In the genomic region with DNA sequence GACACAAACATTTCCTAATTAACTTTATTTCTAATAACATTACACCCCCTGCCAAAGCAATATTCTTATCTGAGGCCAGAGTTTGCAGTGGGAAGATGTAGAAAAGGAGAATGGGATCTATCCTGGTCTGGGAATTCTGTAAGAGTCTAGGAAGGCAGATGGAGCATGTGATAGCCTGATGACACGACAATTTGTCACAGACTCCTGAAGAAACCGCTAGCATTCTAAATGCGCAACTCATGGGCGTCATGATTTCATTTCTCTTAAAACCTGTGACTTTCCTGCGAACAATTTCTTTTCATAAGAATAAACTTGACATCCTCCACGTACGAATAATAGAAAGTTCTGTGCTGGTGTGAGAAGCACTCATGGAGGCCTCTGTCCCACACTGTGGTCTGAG, we compare ENCODE assay signal across 18 cellular contexts.
DNase-seq lines count a peak whose midpoint lies in the region; ATAC-seq and TF ChIP-seq lines count a peak whose summit lies in the region.
"Had no signal": no experiment of that assay in that cellular context is flagged by ENCODE, and none has a peak within 500 bp of the region (broad histone marks: within the 10 kb centered on the region; RNA-seq: fewer than 3 reads in every experiment).

No MANE protein-coding gene starts in this region.

- DNase-seq in AG10803 (ENCODE audit: low read depth): peak; percentile 16
- DNase-seq in IMR-90: peak; percentile 11
- DNase-seq in SK-MEL-5 (ENCODE audit: low read depth, low spot score): peak; percentile 53
- DNase-seq in globus pallidus (ENCODE audit: low spot score): no peak
- no peak for DNase-seq in CD8-positive, alpha-beta memory T cell
- no peak for DNase-seq in activated CD4-positive, alpha-beta T cell treated with anti-CD3 and anti-CD28 coated beads, Interleukin-2, amount 50 U/mL, for 48 hours
- DNase-seq in NCI-H128 (lab: John Stamatoyannopoulos, UW; ENCODE audit: unreplicated experiment): no peak
- DNase-seq: AML-193; C1 segment of cervical spinal cord; CD4-positive, CD25-positive, alpha-beta regulatory T cell; CD8-positive, alpha-beta T cell; DMS 273 treated with DMSO at 0.1 percent for 48 hours; DMS79; GF-D8; GOT3 had no signal

- no peak overlapping the region for H3K18ac ChIP-seq in IMR-90 (ENCODE audit: low read depth, low read length)

- H3K36me3 Mint-ChIP-seq in CD8-positive, alpha-beta memory T cell: no peaks in the 10 kb centered on the region
- H3K36me3 Mint-ChIP-seq: CD4-positive, CD25-positive, alpha-beta regulatory T cell; CD8-positive, alpha-beta T cell had no signal

- no peak overlapping the region for H2BK120ac ChIP-seq in IMR-90 (ENCODE audit: low read depth, low read length)

- no peak overlapping the region for H2BK20ac ChIP-seq in IMR-90 (ENCODE audit: low read depth, low read length)

- TF ChIP-seq CTCF in AG10803 (conservative IDR thresholded peaks at IDR 0.05; ENCODE audit: low read length): no peak
- TF ChIP-seq CTCF in IMR-90 (conservative IDR thresholded peaks at IDR 0.05; ENCODE audit: low read depth, low read length): no peak
- TF ChIP-seq CTCF in neural cell (IDR thresholded peaks at IDR 0.05; ENCODE audit: poor library complexity, severe bottlenecking): no peak

- no peak overlapping the region for H4K8ac ChIP-seq in IMR-90 (ENCODE audit: low read depth in 2 of 2, low read length in 2 of 2)

- H3K27ac Mint-ChIP-seq in CD8-positive, alpha-beta memory T cell: no peak overlapping the region
- H3K27ac Mint-ChIP-seq: CD4-positive, CD25-positive, alpha-beta regulatory T cell; CD8-positive, alpha-beta T cell had no signal

- dilution Hi-C loops in IMR-90 (cut with HindIII; ENCODE audit: low sequenced_read_pairs, unreplicated experiment): no loop called here

- H3K79me1 ChIP-seq in IMR-90 (ENCODE audit: low read depth in 1 of 2, low read length in 2 of 2): no peaks in the 10 kb centered on the region

- no TSS peak for BruUV-seq in IMR-90 (replicated peaks; lab: Mats Ljungman, UMichigan)

- H4K20me1 ChIP-seq in IMR-90 (ENCODE audit: insufficient read depth, low read length) (no peaks in the 10 kb centered on the region), neural cell (ENCODE audit: insufficient read depth) (no peaks in the 10 kb centered on the region)

- TF ChIP-seq POLR2A in IMR-90 (IDR thresholded peaks at IDR 0.05; ENCODE audit: low read depth, low read length): no peak

- in situ Hi-C loops in IMR-90 (cut with MboI; ENCODE audit: low sequenced_read_pairs): loop anchor here (10.0 kb wide), 2 partner anchors 241 to 431 kb away; no protein-coding TSS in a partner anchor
- in situ Hi-C loops in SK-MEL-5 (cut with HindIII; ENCODE audit: low pct_unique_long_range_greater_than_20kb, low sequenced_read_pairs): no loop called here

- no peak overlapping the region for H3K4me3 ChIP-seq in AG10803 (ENCODE audit: low read length)
- H3K4me3 ChIP-seq in IMR-90 (ENCODE audit: insufficient read depth, low read depth, low read length): no peak overlapping the region
- no peak overlapping the region for H3K4me3 ChIP-seq in neural cell (ENCODE audit: low read length)
- H3K4me3 ChIP-seq in CD8-positive, alpha-beta memory T cell (ENCODE audit: low read length): no peak overlapping the region
- H3K4me3 ChIP-seq: HAP-1 had no signal

- peaks cover 4% of the 10 kb centered on the region; the same call in 1 of the 2 replicates for H3K9me1 ChIP-seq in IMR-90 (ENCODE audit: insufficient read depth, low read length)

- no peak overlapping the region for H3K4ac ChIP-seq in IMR-90 (ENCODE audit: low read depth, low read length)

- H3K27me3 ChIP-seq in IMR-90 (ENCODE audit: control insufficient read depth, insufficient read depth, low read length): no peaks in the 10 kb centered on the region; the same call in 1 of the 2 replicates
- no peaks in the 10 kb centered on the region for H3K27me3 ChIP-seq in neural cell (ENCODE audit: insufficient read depth, low read depth, low read length)
- H3K27me3 ChIP-seq in CD8-positive, alpha-beta memory T cell (ENCODE audit: insufficient read depth, low read length, poor library complexity, severe bottlenecking): no peaks in the 10 kb centered on the region

- no peak for ATAC-seq in IMR-90 (ENCODE audit: low read depth)
- ATAC-seq: CD8-positive, alpha-beta T cell had no signal

- H2AFZ ChIP-seq in IMR-90 (replicated peaks; ENCODE audit: low read length, poor library complexity): no peak overlapping the region
- no peak overlapping the region for H2AFZ ChIP-seq in neural cell (ENCODE audit: low read depth, low read length)

- no peak overlapping the region for H2AK5ac ChIP-seq in IMR-90 (ENCODE audit: low read depth, low read length)

- no peak overlapping the region for H2AK9ac ChIP-seq in IMR-90 (replicated peaks; ENCODE audit: low read depth, low read length, poor library complexity)

- H3K27ac ChIP-seq in IMR-90 (ENCODE audit: insufficient read depth, low read length) (no peak overlapping the region), neural cell (ENCODE audit: low read length) (no peak overlapping the region)
- no peak overlapping the region for H3K27ac ChIP-seq in CD8-positive, alpha-beta memory T cell (ENCODE audit: low read depth, low read length)
- H3K27ac ChIP-seq: 22Rv1 had no signal

- no peaks in the 10 kb centered on the region for H3K79me2 ChIP-seq in neural cell (replicated peaks; ENCODE audit: insufficient read depth, low read length)

- H2BK15ac ChIP-seq in IMR-90 (ENCODE audit: low read depth, low read length): no peak overlapping the region

- H3K27me3 Mint-ChIP-seq in CD8-positive, alpha-beta memory T cell: peaks cover 2 to 4% of the 10 kb centered on the region in 2 donors

- H3F3A ChIP-seq in neural cell (ENCODE audit: insufficient read depth, low read length, poor library complexity, severe bottlenecking): no peaks in the 10 kb centered on the region

- H3K4me1 ChIP-seq in IMR-90 (ENCODE audit: control insufficient read depth, insufficient read depth, low read length): peaks cover 3% of the 10 kb centered on the region; the same call in 1 of the 2 replicates
- no peaks in the 10 kb centered on the region for H3K4me1 ChIP-seq in CD8-positive, alpha-beta memory T cell (ENCODE audit: insufficient read depth, low read length)

- H3K4me2 ChIP-seq in IMR-90 (ENCODE audit: low read depth, low read length) (no peak overlapping the region), neural cell (ENCODE audit: low read length) (no peak overlapping the region)

- H3K36me3 ChIP-seq in IMR-90 (ENCODE audit: control insufficient read depth, insufficient read depth, low read length): no peaks in the 10 kb centered on the region
- no peaks in the 10 kb centered on the region for H3K36me3 ChIP-seq in neural cell (ENCODE audit: insufficient read depth, low read length)
- H3K36me3 ChIP-seq in CD8-positive, alpha-beta memory T cell (ENCODE audit: insufficient read depth, low read length): no peaks in the 10 kb centered on the region
- H3K36me3 ChIP-seq: HAP-1 had no signal

- TF ChIP-seq EP300 in neural cell (conservative IDR thresholded peaks at IDR 0.05; ENCODE audit: poor library complexity, severe bottlenecking): no peak

- H2BK5ac ChIP-seq in IMR-90 (ENCODE audit: low read depth, low read length, poor library complexity, severe bottlenecking): no peak overlapping the region

- 96% methylated on average over 4 of the region's 7 CpGs; no CpG with 5 or more reads in 1 of the 2 experiments for WGBS in IMR-90 (ENCODE audit: extremely low coverage in 2 of 2, insufficient read length in 1 of 2), 2 experiments

- CTCF ChIA-PET in IMR-90 (lab: Yijun Ruan, JAX): no interaction called here
- CTCF ChIA-PET in CD8-positive, alpha-beta memory T cell (lab: Charles Lee): no interaction called here

- H3K9me3 ChIP-seq in IMR-90 (ENCODE audit: control insufficient read depth, insufficient read depth, low read length) (no peaks in the 10 kb centered on the region), neural cell (ENCODE audit: low read length) (no peaks in the 10 kb centered on the region)
- H3K9me3 ChIP-seq in CD8-positive, alpha-beta memory T cell (ENCODE audit: low read length): no peaks in the 10 kb centered on the region
- H3K9me3 ChIP-seq: HAP-1 had no signal

- H3K23ac ChIP-seq in IMR-90 (ENCODE audit: low read depth, low read length): no peak overlapping the region

- H3K4me3 Mint-ChIP-seq in CD8-positive, alpha-beta memory T cell: no peak overlapping the region
- H3K4me3 Mint-ChIP-seq: CD4-positive, CD25-positive, alpha-beta regulatory T cell; CD8-positive, alpha-beta T cell had no signal

- no peak overlapping the region for H3K56ac ChIP-seq in IMR-90 (ENCODE audit: extremely low read depth, insufficient read depth, low read length)

- H4K91ac ChIP-seq in IMR-90 (ENCODE audit: insufficient read depth, low read depth, low read length): no peak overlapping the region

- no peak overlapping the region for H3K9ac ChIP-seq in IMR-90 (ENCODE audit: low read depth, low read length)
- no peak overlapping the region for H3K9ac ChIP-seq in neural cell (ENCODE audit: low read length)

- peaks cover 0 to 2% (median 0%) of the 10 kb centered on the region in 5 donors for H3K9me3 Mint-ChIP-seq in CD8-positive, alpha-beta memory T cell
- H3K9me3 Mint-ChIP-seq: CD8-positive, alpha-beta T cell had no signal

- TF ChIP-seq RAD21 in IMR-90 (IDR thresholded peaks at IDR 0.05; ENCODE audit: low read length): no peak
- no peak for TF ChIP-seq RAD21 in neural cell (conservative IDR thresholded peaks at IDR 0.05)

- peaks cover 3 to 7% (median 7%) of the 10 kb centered on the region in 3 donors for H3K4me1 Mint-ChIP-seq in CD8-positive, alpha-beta memory T cell

- H3K14ac ChIP-seq in IMR-90 (replicated peaks; ENCODE audit: low read depth, low read length): no peak overlapping the region

- no peaks in the 10 kb centered on the region for H3K9me2 ChIP-seq in neural cell (ENCODE audit: insufficient read depth, low read length)

- POLR2A ChIA-PET in IMR-90 (lab: Charles Lee; ENCODE audit: unreplicated experiment): interaction anchor here (0.5 kb wide), 1 partner anchor 221 kb away, joined by 3 read pairs; no protein-coding TSS in a partner anchor
- POLR2A ChIA-PET in CD8-positive, alpha-beta memory T cell (lab: Charles Lee): no interaction called here

- H4K5ac ChIP-seq in IMR-90 (ENCODE audit: low read depth, low read length): no peak overlapping the region

- intact Hi-C loops in IMR-90 (cut with micrococcal nuclease): no loop called here

TF ChIP-seq in IMR-90, 13 proteins besides CTCF, POLR2A, EP300 and RAD21 (continues in another document):
- TF ChIP-seq CEBPB (IDR thresholded peaks at IDR 0.05; ENCODE audit: low read depth, low read length) (no peak), RCOR1 (IDR thresholded peaks at IDR 0.05; ENCODE audit: insufficient replicate concordance, low read length) (no peak), BHLHE40 (IDR thresholded peaks at IDR 0.05; ENCODE audit: low read depth, low read length) (no peak), NFE2L2 (IDR thresholded peaks at IDR 0.05; ENCODE audit: low read depth, low read length) (no peak)

TF ChIP-seq in neural cell, 6 proteins besides CTCF, POLR2A, EP300 and RAD21 (continues in another document):
- no peak for TF ChIP-seq TAF1 (IDR thresholded peaks at IDR 0.05; ENCODE audit: low read depth)

Comparison
In these comparisons a context has a peak if more than half of its experiments do, and no peak if none do; other contexts are left out.
1. DNase-seq: peak in AG10803 (single experiment), IMR-90 (single experiment) and SK-MEL-5 (single experiment); none in globus pallidus (single experiment), CD8-positive, alpha-beta memory T cell (0 of 5), activated CD4-positive, alpha-beta T cell treated with anti-CD3 and anti-CD28 coated beads, Interleukin-2, amount 50 U/mL, for 48 hours (0 of 2) and NCI-H128 (single experiment).